In the genomic region with DNA sequence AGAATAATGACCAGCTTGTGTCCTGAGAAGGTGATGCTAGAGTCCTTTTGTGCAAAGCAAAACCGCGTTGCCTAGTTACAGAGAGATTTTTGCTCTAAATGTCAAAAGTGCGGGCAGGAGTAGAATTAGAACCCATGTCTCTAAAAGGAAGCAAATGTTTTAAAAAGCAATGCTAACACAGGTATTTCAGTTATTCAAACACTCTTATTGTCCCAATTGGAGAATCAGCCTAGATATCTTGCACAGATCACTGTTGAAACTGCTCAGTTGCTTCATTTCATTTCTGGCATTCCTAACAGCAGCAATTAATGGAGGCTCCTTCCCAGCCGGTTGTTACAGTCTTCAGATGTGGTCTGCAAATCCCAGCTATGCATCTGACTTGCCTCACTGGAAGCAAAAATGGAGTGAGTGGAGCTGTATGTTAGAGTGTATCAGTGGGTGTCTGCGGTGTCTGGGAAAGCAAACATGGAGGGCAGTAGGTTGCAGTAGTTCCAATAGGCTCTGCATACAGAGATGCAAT, we compare ENCODE assay signal across 23 cellular contexts.
"Had no signal": no experiment of that assay in that cellular context is flagged by ENCODE, and none has a peak within 500 bp of the region (broad histone marks: within the 10 kb centered on the region; RNA-seq: fewer than 3 reads in every experiment).

No MANE protein-coding gene starts in this region.

- H3K4me1 ChIP-seq: Peyer's patch, SJCRH30 had no signal

- H3K27me3 ChIP-seq: MG63, Peyer's patch, SJCRH30 had no signal

- DNase-seq: activated CD4-positive, alpha-beta memory T cell treated with anti-CD3 and anti-CD28 coated beads, Interleukin-2, amount 10 ng/mL, durations not matched to agents 7 days and 5 days; activated CD4-positive, alpha-beta T cell treated with anti-CD3 and anti-CD28 coated beads for 36 hours; activated CD4-positive, alpha-beta T cell treated with anti-CD3 and anti-CD28 coated beads, Interleukin-2, amount 50 U/mL, for 1 hour; activated gamma-delta T cell; activated naive CD4-positive, alpha-beta T cell treated with anti-CD3 and anti-CD28 coated beads for 36 hours; activated T-cell treated with anti-CD3 and anti-CD28 coated beads for 4 hours; activated T-cell treated with anti-CD3 and anti-CD28 coated beads, Interleukin-2, amount 50 U/mL, for 48 hours; caudate nucleus; MG63; NCI-H1105; NCI-H1436; NCI-H1694 treated with DMSO at 0.1 percent for 48 hours; NCI-H2029 treated with DMSO at 0.1 percent for 48 hours; NCI-H345; NCI-H510A; Peyer's patch; Right ventricle myocardium superior; SJCRH30; SW 1271; T-helper 9 cell had no signal

- H3K4me3 ChIP-seq: MG63, Peyer's patch, SJCRH30 had no signal

- H3K27ac ChIP-seq: Peyer's patch, RWPE1, SJCRH30 had no signal

- H3K36me3 ChIP-seq: MG63, Peyer's patch, SJCRH30 had no signal

- H3K9me3 ChIP-seq: MG63, Peyer's patch, SJCRH30 had no signal

- ATAC-seq: activated CD4-positive, alpha-beta T cell treated with anti-CD3 and anti-CD28 coated beads for 36 hours; activated T-helper 17 cell treated with anti-CD3 and anti-CD28 coated beads, Interleukin-2, amount 50 U/mL, for 72 hours; SK-N-SH treated with all-trans-retinoic acid at 6 μM for 48 hours had no signal
